Comparison of ENCODE assay signal across 17 cellular contexts in the genomic region with DNA sequence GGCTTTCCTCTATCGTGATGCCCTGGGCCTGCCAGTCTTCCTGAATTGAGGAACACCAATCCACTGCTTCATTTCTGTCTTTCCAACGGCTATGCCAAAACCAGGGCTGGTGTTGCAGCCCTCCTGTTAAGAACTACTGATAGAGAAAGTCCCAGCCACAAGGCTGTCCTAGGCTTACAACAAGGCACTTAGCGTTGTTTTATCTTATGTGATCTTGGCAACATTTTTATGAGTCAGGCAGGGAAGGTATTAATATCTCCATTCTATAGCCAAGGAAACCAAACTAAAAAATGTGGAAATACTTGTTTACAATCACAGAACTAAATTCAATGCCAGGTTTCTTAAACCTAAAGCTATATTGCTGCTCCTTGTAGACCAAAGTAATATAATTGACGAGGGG.
"Had no signal": no experiment of that assay in that cellular context is flagged by ENCODE, and none has a peak within 500 bp of the region (broad histone marks: within the 10 kb centered on the region; RNA-seq: fewer than 3 reads in every experiment).

No MANE protein-coding gene starts in this region.

- H3K27ac ChIP-seq: colonic mucosa, left ventricle myocardium inferior, upper lobe of right lung had no signal

- H3K36me3 ChIP-seq: colonic mucosa, left ventricle myocardium inferior, upper lobe of right lung had no signal

- H3K36me3 Mint-ChIP-seq: activated naive CD8-positive, alpha-beta T cell treated with anti-CD3 and anti-CD28 coated beads for 36 hours; T-cell had no signal

- H3K27me3 ChIP-seq: colonic mucosa, upper lobe of right lung had no signal

- DNase-seq: activated CD4-positive, alpha-beta memory T cell treated with anti-CD3 and anti-CD28 coated beads, Interleukin-2, amount 10 ng/mL, durations not matched to agents 7 days and 5 days; activated CD4-positive, alpha-beta T cell treated with anti-CD3 and anti-CD28 coated beads for 36 hours; activated gamma-delta T cell treated with Interleukin-2 at 50 U/mL for 16 hours; activated naive CD8-positive, alpha-beta T cell treated with anti-CD3 and anti-CD28 coated beads for 36 hours; activated T-cell treated with anti-CD3 and anti-CD28 coated beads, Interleukin-2, amount 50 U/mL, for 48 hours; aorta; colonic mucosa; effector CD4-positive, alpha-beta T cell; islet precursor cell; left ventricle myocardium inferior; mesenchymal stem cell; stimulated activated CD4-positive, alpha-beta T cell treated with anti-CD3 and anti-CD28 coated beads, Interleukin-2, amount 100 ng/mL, for 48 hours; stimulated activated naive CD4-positive, alpha-beta T cell treated with Interleukin-2 at 50 U/mL for 16 hours; T-cell; T1000; upper lobe of right lung had no signal

- H3K4me1 ChIP-seq: colonic mucosa, upper lobe of right lung had no signal

- H3K9me3 ChIP-seq: colonic mucosa, left ventricle myocardium inferior, upper lobe of right lung had no signal

- H3K27ac Mint-ChIP-seq: activated CD4-positive, alpha-beta memory T cell treated with anti-CD3 and anti-CD28 coated beads, Interleukin-2, amount 10 ng/mL, durations not matched to agents 7 days and 5 days; activated CD4-positive, alpha-beta T cell treated with anti-CD3 and anti-CD28 coated beads for 36 hours; activated naive CD8-positive, alpha-beta T cell treated with anti-CD3 and anti-CD28 coated beads for 36 hours; nephron; T-cell had no signal

- ATAC-seq: activated CD4-positive, alpha-beta T cell treated with anti-CD3 and anti-CD28 coated beads for 36 hours; T-cell; upper lobe of right lung had no signal

- H3K9me3 Mint-ChIP-seq: activated CD4-positive, alpha-beta memory T cell treated with anti-CD3 and anti-CD28 coated beads, Interleukin-2, amount 10 ng/mL, durations not matched to agents 7 days and 5 days; activated naive CD8-positive, alpha-beta T cell treated with anti-CD3 and anti-CD28 coated beads for 36 hours; nephron; T-cell had no signal

- H3K4me3 Mint-ChIP-seq: activated CD4-positive, alpha-beta memory T cell treated with anti-CD3 and anti-CD28 coated beads, Interleukin-2, amount 10 ng/mL, durations not matched to agents 7 days and 5 days; activated CD4-positive, alpha-beta T cell treated with anti-CD3 and anti-CD28 coated beads for 36 hours; activated naive CD8-positive, alpha-beta T cell treated with anti-CD3 and anti-CD28 coated beads for 36 hours; nephron; T-cell had no signal

- H3K4me3 ChIP-seq: colonic mucosa, left ventricle myocardium inferior, upper lobe of right lung had no signal

- H3K4me1 Mint-ChIP-seq: activated CD4-positive, alpha-beta memory T cell treated with anti-CD3 and anti-CD28 coated beads, Interleukin-2, amount 10 ng/mL, durations not matched to agents 7 days and 5 days; activated CD4-positive, alpha-beta T cell treated with anti-CD3 and anti-CD28 coated beads for 36 hours; activated naive CD8-positive, alpha-beta T cell treated with anti-CD3 and anti-CD28 coated beads for 36 hours; T-cell had no signal
